Comparison of ENCODE assay signal across 18 cellular contexts in the genomic region with DNA sequence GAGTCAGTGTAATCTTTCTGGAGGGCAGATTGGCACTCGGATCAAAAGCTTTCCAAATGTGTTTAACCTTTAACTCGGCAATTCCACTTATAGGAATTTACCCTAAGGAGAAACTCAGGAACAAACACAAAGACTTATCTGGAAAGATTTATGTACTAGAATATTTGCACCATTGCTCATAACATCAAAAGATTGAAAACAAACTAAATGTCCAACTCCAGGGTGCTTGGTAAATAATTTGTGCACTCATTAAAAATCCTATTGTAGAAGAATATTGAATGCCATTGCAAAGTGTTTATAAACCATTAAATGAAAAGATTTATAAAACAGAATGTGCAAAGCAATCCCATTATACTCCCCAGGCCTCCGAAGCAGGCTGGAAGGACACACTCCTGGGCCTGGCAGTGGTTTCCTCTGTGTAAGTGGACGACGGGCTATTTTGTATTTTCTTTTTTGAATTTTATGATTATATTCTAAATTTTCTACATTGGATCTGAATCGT. TPM values are rescaled to one million over a fixed set of nuclear protein-coding genes. Genes with fewer than 3 reads are reported as not detected.
A peak's percentile ranks its signal among the peaks of the same experiment; 100 is the strongest.
DNase-seq lines count a peak whose midpoint lies in the region; ATAC-seq and TF ChIP-seq lines count a peak whose summit lies in the region.
"Had no signal": no experiment of that assay in that cellular context is flagged by ENCODE, and none has a peak within 500 bp of the region (broad histone marks: within the 10 kb centered on the region; RNA-seq: fewer than 3 reads in every experiment).

No MANE protein-coding gene starts in this region.

- no peaks in the 10 kb centered on the region for H3K36me3 Mint-ChIP-seq in activated CD8-positive, alpha-beta memory T cell treated with anti-CD3 and anti-CD28 coated beads, Interleukin-2, amount 10 ng/mL, durations not matched to agents 7 days and 5 days
- H3K36me3 Mint-ChIP-seq: IgD-negative memory B cell had no signal

- ATAC-seq in activated CD8-positive, alpha-beta memory T cell treated with anti-CD3 and anti-CD28 coated beads, Interleukin-2, amount 10 ng/mL, durations not matched to agents 7 days and 5 days: no peak
- peak; percentile 57 for ATAC-seq in PC-3
- ATAC-seq: GM23338, HCT116, Right ventricle myocardium inferior had no signal

- H3K27me3 ChIP-seq in PC-3 (ENCODE audit: low read length) (peaks cover 77% of the 10 kb centered on the region), esophagus muscularis mucosa (peaks cover 0 to 49% (median 4%) of the 10 kb centered on the region in 4 donors), stomach (peaks cover 0 to 44% (median 0%) of the 10 kb centered on the region in 3 donors)

- no peaks in the 10 kb centered on the region for H3K4me1 Mint-ChIP-seq in activated CD8-positive, alpha-beta memory T cell treated with anti-CD3 and anti-CD28 coated beads, Interleukin-2, amount 10 ng/mL, durations not matched to agents 7 days and 5 days
- H3K4me1 Mint-ChIP-seq: IgD-negative memory B cell had no signal

- peak; percentile 18 for DNase-seq in activated CD8-positive, alpha-beta memory T cell treated with anti-CD3 and anti-CD28 coated beads, Interleukin-2, amount 10 ng/mL, durations not matched to agents 7 days and 5 days
- no peak for DNase-seq in activated CD8-positive, alpha-beta memory T cell treated with anti-CD3 and anti-CD28 coated beads, Interleukin-2, amount 50 U/mL, for 4 hours
- peak; percentile 56 for DNase-seq in PC-3
- peak; percentile 82 for DNase-seq in esophagus muscularis mucosa (ENCODE audit: extremely low spot score)
- peak; percentile 13 for DNase-seq in stomach
- no peak for DNase-seq in NCI-H2196 (lab: John Stamatoyannopoulos, UW; ENCODE audit: unreplicated experiment)
- DNase-seq in mucosa of gallbladder (ENCODE audit: low spot score): no peak
- no peak for DNase-seq in NCI-H187 treated with DMSO at 0.1 percent for 48 hours (lab: John Stamatoyannopoulos, UW)
- DNase-seq: 8988T, BE2C, Karpas-422, NCI-H1092 treated with DMSO at 0.1 percent for 48 hours, NCI-H2081 treated with DMSO at 0.1 percent for 48 hours had no signal

- CTCF ChIA-PET in activated CD8-positive, alpha-beta memory T cell treated with anti-CD3 and anti-CD28 coated beads, Interleukin-2, amount 10 ng/mL, durations not matched to agents 7 days and 5 days (lab: Charles Lee): no interaction called here
- CTCF ChIA-PET in PC-3 (lab: Charles Lee): no interaction called here

- no peaks in the 10 kb centered on the region for H3K79me2 ChIP-seq in PC-3 (ENCODE audit: low read length)

- peaks cover 10% of the 10 kb centered on the region for H3K4me1 ChIP-seq in PC-3 (ENCODE audit: insufficient read depth, low read length)
- no peaks in the 10 kb centered on the region for H3K4me1 ChIP-seq in esophagus muscularis mucosa
- H3K4me1 ChIP-seq in stomach: no peaks in the 10 kb centered on the region
- H3K4me1 ChIP-seq: BE2C had no signal

- WGBS in esophagus muscularis mucosa: 64% methylated on average over 6 of the region's 6 CpGs
- 34 to 50% (median 46%) methylated on average over 6 of the region's 6 CpGs for WGBS in stomach, 5 donors

- no peaks in the 10 kb centered on the region for H3K9me2 ChIP-seq in PC-3 (replicated peaks; ENCODE audit: low read length)

- peaks cover 3% of the 10 kb centered on the region for H3K27me3 Mint-ChIP-seq in activated CD8-positive, alpha-beta memory T cell treated with anti-CD3 and anti-CD28 coated beads, Interleukin-2, amount 10 ng/mL, durations not matched to agents 7 days and 5 days

- H3K9me3 ChIP-seq in PC-3 (ENCODE audit: low read length): no peaks in the 10 kb centered on the region
- no peaks in the 10 kb centered on the region for H3K9me3 ChIP-seq in esophagus muscularis mucosa
- no peaks in the 10 kb centered on the region for H3K9me3 ChIP-seq in stomach
- H3K9me3 ChIP-seq: BE2C had no signal

- POLR2A ChIA-PET in PC-3 (lab: Charles Lee; ENCODE audit: unreplicated experiment): no interaction called here

- H3K4me3 ChIP-seq in PC-3 (ENCODE audit: low read length) (no peak overlapping the region), esophagus muscularis mucosa (no peak overlapping the region), stomach (no peak overlapping the region)
- H3K4me3 ChIP-seq: GM23338 had no signal

- no peaks in the 10 kb centered on the region for H3K36me3 ChIP-seq in PC-3 (ENCODE audit: low read depth, low read length)
- no peaks in the 10 kb centered on the region for H3K36me3 ChIP-seq in esophagus muscularis mucosa
- H3K36me3 ChIP-seq in stomach: no peaks in the 10 kb centered on the region
- H3K36me3 ChIP-seq: BE2C had no signal

- no peak overlapping the region for H3K4me3 Mint-ChIP-seq in activated CD8-positive, alpha-beta memory T cell treated with anti-CD3 and anti-CD28 coated beads, Interleukin-2, amount 10 ng/mL, durations not matched to agents 7 days and 5 days
- H3K4me3 Mint-ChIP-seq: CD4-positive, alpha-beta T cell; GM23338; IgD-negative memory B cell had no signal

- intact Hi-C loops in PC-3 (cut with micrococcal nuclease): no loop called here
- intact Hi-C loops in esophagus muscularis mucosa (cut with DNase I): no loop called here
- intact Hi-C loops in stomach (cut with DNase I; ENCODE audit: low total_unique reads): no loop called here

- H3K27ac ChIP-seq in PC-3 (ENCODE audit: low read length): no peak overlapping the region
- H3K27ac ChIP-seq in esophagus muscularis mucosa (replicated peaks in 1 of 4): no peak overlapping the region
- H3K27ac ChIP-seq in stomach: no peak overlapping the region

- BruUV-seq in PC-3 (replicated peaks; lab: Mats Ljungman, UMichigan): no TSS peak

- H3K9me3 Mint-ChIP-seq in activated CD8-positive, alpha-beta memory T cell treated with anti-CD3 and anti-CD28 coated beads, Interleukin-2, amount 10 ng/mL, durations not matched to agents 7 days and 5 days (ENCODE audit: low read depth): no peaks in the 10 kb centered on the region
- H3K9me3 Mint-ChIP-seq: CD4-positive, alpha-beta T cell; GM23338; IgD-negative memory B cell had no signal

- no peak overlapping the region for H3K27ac Mint-ChIP-seq in activated CD8-positive, alpha-beta memory T cell treated with anti-CD3 and anti-CD28 coated beads, Interleukin-2, amount 10 ng/mL, durations not matched to agents 7 days and 5 days
- H3K27ac Mint-ChIP-seq: CD4-positive, alpha-beta T cell; GM23338; IgD-negative memory B cell had no signal

- TF ChIP-seq POLR2A in esophagus muscularis mucosa (IDR thresholded peaks at IDR 0.05; ENCODE audit: low read depth) (no peak), stomach (IDR thresholded peaks at IDR 0.05) (no peak)

- H3K9ac ChIP-seq in PC-3 (ENCODE audit: low read length): no peak overlapping the region

- TF ChIP-seq CTCF in PC-3 (conservative IDR thresholded peaks at IDR 0.05; ENCODE audit: low read depth, low read length): no peak
- no peak for TF ChIP-seq CTCF in esophagus muscularis mucosa (IDR thresholded peaks at IDR 0.05)
- TF ChIP-seq CTCF in stomach (IDR thresholded peaks at IDR 0.05): no peak

- no peak for TF ChIP-seq EP300 in esophagus muscularis mucosa (IDR thresholded peaks at IDR 0.05)
- no peak for TF ChIP-seq EP300 in stomach (IDR thresholded peaks at IDR 0.05)

- peak overlapping the region; percentile 4; the same call in 1 of the 2 replicates for H2AFZ ChIP-seq in PC-3 (ENCODE audit: low read length)
- H2AFZ ChIP-seq: GM23338 had no signal

- peak overlapping the region; percentile 39 for H3K4me2 ChIP-seq in PC-3 (ENCODE audit: low read length)
- H3K4me2 ChIP-seq: GM23338 had no signal

- H3F3A ChIP-seq in PC-3 (ENCODE audit: low read length, unreplicated experiment): no peaks in the 10 kb centered on the region

- H4K20me1 ChIP-seq in PC-3 (ENCODE audit: low read length): no peaks in the 10 kb centered on the region

RNA-seq across cellular contexts. Expression of gene RBFOX3, which starts 18.7 kb away (rescaled TPM):
- not detected for total RNA-seq in activated CD8-positive, alpha-beta memory T cell treated with anti-CD3 and anti-CD28 coated beads, Interleukin-2, amount 10 ng/mL, durations not matched to agents 7 days and 5 days
- total RNA-seq in PC-3 (2014; rRNA removed) (not detected in 2 replicates), esophagus muscularis mucosa (10 to 100 TPM in 3 of 4 donors, 1 to 10 TPM in 1; 3.4 to 43.8 (median 17.2) TPM), stomach (1 to 10 TPM in 1 of 5 donors, not detected in 4; 7.6 TPM), mucosa of gallbladder (0.23 TPM)
- polyA plus RNA-seq in stomach: 1 to 10 TPM in 1 of 3 donors, not detected in 2; 1.2 TPM
- total RNA-seq: CD4-positive, alpha-beta T cell; Right ventricle myocardium inferior had no signal
- polyA plus RNA-seq: IgD-negative memory B cell had no signal

Comparison
In these comparisons a context has a peak if more than half of its experiments do, and no peak if none do; other contexts are left out.
1. DNase-seq: peak in activated CD8-positive, alpha-beta memory T cell treated with anti-CD3 and anti-CD28 coated beads, Interleukin-2, amount 10 ng/mL, durations not matched to agents 7 days and 5 days (single experiment), PC-3 (single experiment), esophagus muscularis mucosa (single experiment) and stomach (single experiment); none in activated CD8-positive, alpha-beta memory T cell treated with anti-CD3 and anti-CD28 coated beads, Interleukin-2, amount 50 U/mL, for 4 hours (single experiment), NCI-H2196 (single experiment), mucosa of gallbladder (single experiment) and NCI-H187 treated with DMSO at 0.1 percent for 48 hours (single experiment).